In genomic region chr7:38060116-38060515, GRCh38 we compare ENCODE assay signal across 27 cellular contexts.
"Had no signal": no experiment of that assay in that cellular context is flagged by ENCODE, and none has a peak within 500 bp of the region (broad histone marks: within the 10 kb centered on the region; RNA-seq: fewer than 3 reads in every experiment).

No MANE protein-coding gene starts in this region.

- H3K27me3 ChIP-seq: stomach, suprapubic skin, testis, thyroid gland, tibial artery, tibial nerve, transverse colon, upper lobe of left lung, upper lobe of right lung, uterus, vagina had no signal

- H3K4me3 ChIP-seq: stomach, suprapubic skin, testis, thoracic aorta, thyroid gland, tibial artery, tibial nerve, transverse colon, upper lobe of left lung, upper lobe of right lung, uterus, vagina had no signal

- H3K9me3 ChIP-seq: stomach, suprapubic skin, testis, thoracic aorta, thyroid gland, tibial artery, tibial nerve, transverse colon, upper lobe of left lung, upper lobe of right lung, uterus, vagina had no signal

- FAIRE-seq: urothelium cell line had no signal

- H3K36me3 ChIP-seq: stomach, suprapubic skin, thoracic aorta, thyroid gland, tibial artery, tibial nerve, transverse colon, upper lobe of left lung, upper lobe of right lung, uterus, vagina had no signal

- DNase-seq: stimulated activated CD4-positive, alpha-beta T cell treated with anti-CD3 and anti-CD28 coated beads, Interleukin-2, amount 100 ng/mL, for 48 hours; stimulated activated CD4-positive, alpha-beta T cell treated with anti-CD3 and anti-CD28 coated beads, Interleukin-4, amount 100 ng/mL, for 1 hour; stimulated activated CD4-positive, alpha-beta T cell treated with anti-CD3 and anti-CD28 coated beads, Interleukin-4, amount 100 ng/mL, for 24 hours; stimulated activated CD4-positive, alpha-beta T cell treated with anti-CD3 and anti-CD28 coated beads, Interleukin-4, amount 100 ng/mL, for 4 hours; stimulated activated CD8-positive, alpha-beta memory T cell treated with anti-CD3 and anti-CD28 coated beads, Interleukin-4, amount 100 ng/mL, for 48 hours; stimulated activated naive B cell treated with anti-CD40 and anti-IgM and Interleukin-4, amounts not matched to agents 10 μg/mL and 1 μg/mL and 100 μg/mL, for 72 hours; stimulated activated naive CD4-positive, alpha-beta T cell; stimulated activated naive CD4-positive, alpha-beta T cell treated with Interleukin-2 at 50 U/mL for 16 hours; stimulated activated naive CD8-positive, alpha-beta T cell treated with anti-CD3 and anti-CD28 coated beads, Interleukin-15, amount 100 ng/mL, for 72 hours; stimulated activated naive CD8-positive, alpha-beta T cell treated with anti-CD3 and anti-CD28 coated beads, Interleukin-15, Interleukin-2, amounts not matched to agents 100 U/mL and 50 U/mL, for 24 hours; stomach; substantia nigra; testis; thyroid gland; tibial artery; transverse colon; trophoblast cell; upper lobe of left lung; upper lobe of right lung; uterus had no signal

- ATAC-seq: stimulated activated effector memory CD8-positive, alpha-beta T cell treated with anti-CD3 and anti-CD28 coated beads, Interleukin-12 subunit alpha, Interleukin-12 subunit beta, amount 100 ng/mL, for 72 hours; stimulated activated memory B cell treated with anti-CD40 and anti-IgM and Interleukin-4, amounts not matched to agents 10 μg/mL and 1 μg/mL and 100 μg/mL, for 72 hours; stimulated activated naive B cell treated with anti-CD40 and anti-IgM and Interleukin-4, amounts not matched to agents 10 μg/mL and 1 μg/mL and 100 μg/mL, for 72 hours; stimulated activated naive CD8-positive, alpha-beta T cell treated with anti-CD3 and anti-CD28 coated beads, Interleukin-15, amount 100 ng/mL, for 72 hours; stimulated activated naive CD8-positive, alpha-beta T cell treated with anti-CD3 and anti-CD28 coated beads, Interleukin-15, Interleukin-2, amounts not matched to agents 100 U/mL and 50 U/mL, for 24 hours; upper lobe of right lung had no signal

- H3K27ac ChIP-seq: stomach, suprapubic skin, testis, thoracic aorta, thyroid gland, tibial artery, tibial nerve, transverse colon, upper lobe of left lung, upper lobe of right lung, uterus, vagina had no signal

- H3K4me1 ChIP-seq: stomach, suprapubic skin, testis, tibial nerve, transverse colon, upper lobe of left lung, upper lobe of right lung, uterus, vagina had no signal
